ENCODE assay signal across 11 cellular contexts in genomic region chr5:59276886-59277514, GRCh38.
A peak's percentile ranks its signal among the peaks of the same experiment; 100 is the strongest.
DNase-seq lines count a peak whose midpoint lies in the region; ATAC-seq, FAIRE-seq and TF ChIP-seq lines count a peak whose summit lies in the region.
"Had no signal": no experiment of that assay in that cellular context is flagged by ENCODE, and none has a peak within 500 bp of the region (broad histone marks: within the 10 kb centered on the region; RNA-seq: fewer than 3 reads in every experiment).

No MANE protein-coding gene starts in this region.

- H3K4me3 ChIP-seq in bronchial epithelial cell (ENCODE audit: low read depth, low read length) (no peak overlapping the region), hepatocyte (no peak overlapping the region), psoas muscle (peak overlapping the region; percentile 60)

- peaks cover 7% of the 10 kb centered on the region for H3K4me1 ChIP-seq in hepatocyte (ENCODE audit: insufficient read depth)
- peaks cover 85% of the 10 kb centered on the region for H3K4me1 ChIP-seq in psoas muscle

- peak overlapping the region; percentile 18 for H2AFZ ChIP-seq in hepatocyte

- no peaks in the 10 kb centered on the region for H3K9me2 ChIP-seq in hepatocyte (replicated peaks; ENCODE audit: insufficient read depth)

- intact Hi-C loops in psoas muscle (cut with DNase I): loop anchor here in 1 of 2 donors (5.0 kb wide), 1 partner anchor 40 kb away; no protein-coding TSS in a partner anchor

- ATAC-seq in psoas muscle: peak in 3 of 4 donors; percentile 31 to 36 (median 32)
- ATAC-seq: activated CD4-positive, alpha-beta T cell treated with anti-CD3 and anti-CD28 coated beads for 36 hours had no signal

- WGBS in hepatocyte (ENCODE audit: low lambda C conversion rate, missing lambda C conversion rate): 51% methylated on average over 5 of the region's 5 CpGs
- whole genome bisulfite sequencing in psoas muscle, 3 donors: 17 to 30% (median 20%) methylated on average over 5 of the region's 5 CpGs

- FAIRE-seq in bronchial epithelial cell (lab: Jason Lieb, UNC): no peak

- H3K36me3 ChIP-seq in bronchial epithelial cell (ENCODE audit: control insufficient read depth, insufficient read depth, low read length) (no peaks in the 10 kb centered on the region), hepatocyte (replicated peaks; ENCODE audit: insufficient read depth, low read depth) (no peaks in the 10 kb centered on the region), psoas muscle (ENCODE audit: insufficient read depth in 1 of 2, low read depth in 1 of 2) (no peaks in the 10 kb centered on the region)

- no peak for TF ChIP-seq CTCF in bronchial epithelial cell (IDR thresholded peaks at IDR 0.05; ENCODE audit: insufficient read depth, low read length, severe bottlenecking)
- TF ChIP-seq CTCF in hepatocyte (IDR thresholded peaks at IDR 0.05; ENCODE audit: poor library complexity): no peak
- no peak for TF ChIP-seq CTCF in psoas muscle (IDR thresholded peaks at IDR 0.05)

- H3K27me3 ChIP-seq in bronchial epithelial cell (ENCODE audit: control insufficient read depth, insufficient read depth, low read length) (no peaks in the 10 kb centered on the region), hepatocyte (no peaks in the 10 kb centered on the region), psoas muscle (ENCODE audit: insufficient read depth in 3 of 3, low read length in 2 of 3) (no peaks in the 10 kb centered on the region)

- H3K27ac ChIP-seq in hepatocyte: peak overlapping the region; percentile 88
- peak overlapping the region; percentile 77 for H3K27ac ChIP-seq in psoas muscle

- no peaks in the 10 kb centered on the region for H4K20me1 ChIP-seq in hepatocyte (ENCODE audit: insufficient read depth, poor library complexity, severe bottlenecking)

- peaks cover 25% of the 10 kb centered on the region for H3K79me2 ChIP-seq in hepatocyte

- H3K4me2 ChIP-seq in hepatocyte: peak overlapping the region; percentile 79

- H3K9me3 ChIP-seq in hepatocyte (ENCODE audit: low read depth) (no peaks in the 10 kb centered on the region), psoas muscle (no peaks in the 10 kb centered on the region)

- DNase-seq in DMS79 (lab: John Stamatoyannopoulos, UW): peak; percentile 29
- peak; percentile 42 for DNase-seq in bronchial epithelial cell (ENCODE audit: low read depth)
- DNase-seq in hepatocyte (ENCODE audit: low spot score): no peak
- no peak for DNase-seq in psoas muscle
- no peak for DNase-seq in NCI-H2107 (lab: John Stamatoyannopoulos, UW)
- no peak for DNase-seq in GM19240 (ENCODE audit: insufficient read length, low spot score)
- no peak for DNase-seq in NCI-H1436 (lab: John Stamatoyannopoulos, UW)
- DNase-seq in NCI-H146 treated with DMSO at 0.1 percent for 48 hours (lab: John Stamatoyannopoulos, UW; ENCODE audit: unreplicated experiment): no peak
- DNase-seq: activated CD4-positive, alpha-beta T cell treated with anti-CD3 and anti-CD28 coated beads for 36 hours; AML-193; NCI-H1417 treated with DMSO at 0.1 percent for 48 hours had no signal

Comparison
In these comparisons a context has a peak if more than half of its experiments do, and no peak if none do; other contexts are left out.
1. DNase-seq: peak in DMS79 (single experiment) and bronchial epithelial cell (single experiment); none in hepatocyte (single experiment), psoas muscle (0 of 2), NCI-H2107 (single experiment), GM19240 (single experiment), NCI-H1436 (single experiment) and NCI-H146 treated with DMSO at 0.1 percent for 48 hours (single experiment).